13 cellular contexts compared by ENCODE assay signal in genomic region chr4:165476214-165477098, GRCh38.
DNase-seq lines count a peak whose midpoint lies in the region; TF ChIP-seq lines count a peak whose summit lies in the region.
"Had no signal": no experiment of that assay in that cellular context is flagged by ENCODE, and none has a peak within 500 bp of the region (broad histone marks: within the 10 kb centered on the region; RNA-seq: fewer than 3 reads in every experiment).

No MANE protein-coding gene starts in this region.

- H3K4me1 Mint-ChIP-seq in activated CD4-positive, alpha-beta memory T cell treated with anti-CD3 and anti-CD28 coated beads, Interleukin-2, amount 10 ng/mL, durations not matched to agents 7 days and 5 days: no peaks in the 10 kb centered on the region

- CTCF ChIA-PET in activated CD4-positive, alpha-beta memory T cell treated with anti-CD3 and anti-CD28 coated beads, Interleukin-2, amount 10 ng/mL, durations not matched to agents 7 days and 5 days (lab: Charles Lee): interaction anchor here (0.9 to 1.2 kb wide), 2 partner anchors 17 to 345 kb away, joined by 3 to 4 read pairs; no protein-coding TSS in a partner anchor

- no peaks in the 10 kb centered on the region for H3K4me1 ChIP-seq in mesenchymal stem cell (ENCODE audit: control insufficient read depth, insufficient read depth, low read depth, low read length)
- H3K4me1 ChIP-seq: heart right ventricle had no signal

- no peak overlapping the region for H3K27ac Mint-ChIP-seq in activated CD4-positive, alpha-beta memory T cell treated with anti-CD3 and anti-CD28 coated beads, Interleukin-2, amount 10 ng/mL, durations not matched to agents 7 days and 5 days

- H3K4me2 ChIP-seq in mesenchymal stem cell (ENCODE audit: low read length, poor library complexity, severe bottlenecking): no peak overlapping the region

- intact Hi-C loops in posterior cingulate gyrus (cut with DNase I): no loop called here

- no peaks in the 10 kb centered on the region for H3K36me3 Mint-ChIP-seq in activated CD4-positive, alpha-beta memory T cell treated with anti-CD3 and anti-CD28 coated beads, Interleukin-2, amount 10 ng/mL, durations not matched to agents 7 days and 5 days (ENCODE audit: low read depth)

- peaks cover 9% of the 10 kb centered on the region for H3K9me3 Mint-ChIP-seq in activated CD4-positive, alpha-beta memory T cell treated with anti-CD3 and anti-CD28 coated beads, Interleukin-2, amount 10 ng/mL, durations not matched to agents 7 days and 5 days

- H3K9ac ChIP-seq in mesenchymal stem cell (ENCODE audit: low read length): no peak overlapping the region

- H2AK5ac ChIP-seq in mesenchymal stem cell (ENCODE audit: low read length, severe bottlenecking): no peak overlapping the region

- no peak overlapping the region for H2AFZ ChIP-seq in mesenchymal stem cell (ENCODE audit: low read depth, low read length)

- peaks cover 2% of the 10 kb centered on the region for H3K79me1 ChIP-seq in mesenchymal stem cell (replicated peaks; ENCODE audit: low read length, poor library complexity, severe bottlenecking)

- peaks cover 34% of the 10 kb centered on the region for H3K9me3 ChIP-seq in mesenchymal stem cell (ENCODE audit: control insufficient read depth, low read length)

- H4K8ac ChIP-seq in mesenchymal stem cell (ENCODE audit: low read length): no peak overlapping the region

- DNase-seq in LNCaP clone FGC (ENCODE audit: low read depth) (peak; percentile 36), cardiac fibroblast (ENCODE audit: low read depth in 2 of 2) (peak; percentile 38 to 63), mesenchymal stem cell (peak; percentile 55), NCI-H510A (lab: John Stamatoyannopoulos, UW) (no peak), posterior cingulate gyrus (no peak), SW 1271 (lab: John Stamatoyannopoulos, UW) (no peak)
- DNase-seq in activated CD4-positive, alpha-beta memory T cell treated with anti-CD3 and anti-CD28 coated beads, Interleukin-2, amount 10 ng/mL, durations not matched to agents 7 days and 5 days: no peak
- DNase-seq: activated CD4-positive, alpha-beta T cell treated with anti-CD3 and anti-CD28 coated beads, Interleukin-2, amount 50 U/mL, for 4 hours; heart right ventricle; NCI-H2081 treated with DMSO at 0.1 percent for 48 hours had no signal

- H4K91ac ChIP-seq in mesenchymal stem cell (ENCODE audit: low read length): no peak overlapping the region

- H3K36me3 ChIP-seq in mesenchymal stem cell (ENCODE audit: control insufficient read depth in 1 of 2, insufficient read depth in 2 of 2, low read depth in 1 of 2, low read length in 2 of 2): peaks cover 0 to 3% of the 10 kb centered on the region in 2 experiments
- H3K36me3 ChIP-seq: heart right ventricle, neutrophil had no signal

- H3K27ac ChIP-seq in C4-2B (0 out of 2 replicates have a peak overlapping the region, but pooled peaks have one; percentile 8), mesenchymal stem cell (ENCODE audit: low read length, poor library complexity, severe bottlenecking) (no peak overlapping the region)
- H3K27ac ChIP-seq: heart right ventricle, neutrophil had no signal

- no peak overlapping the region for H2BK15ac ChIP-seq in mesenchymal stem cell (ENCODE audit: low read depth, poor library complexity, severe bottlenecking)

- H3K27me3 Mint-ChIP-seq in activated CD4-positive, alpha-beta memory T cell treated with anti-CD3 and anti-CD28 coated beads, Interleukin-2, amount 10 ng/mL, durations not matched to agents 7 days and 5 days: peaks cover 5% of the 10 kb centered on the region
- H3K27me3 Mint-ChIP-seq: brain had no signal

- H2BK120ac ChIP-seq in mesenchymal stem cell (ENCODE audit: low read depth, low read length): no peak overlapping the region

- H2BK5ac ChIP-seq in mesenchymal stem cell (ENCODE audit: low read depth, low read length, poor library complexity, severe bottlenecking): no peak overlapping the region

- no peak overlapping the region for H3K4me3 Mint-ChIP-seq in activated CD4-positive, alpha-beta memory T cell treated with anti-CD3 and anti-CD28 coated beads, Interleukin-2, amount 10 ng/mL, durations not matched to agents 7 days and 5 days
- H3K4me3 Mint-ChIP-seq: brain had no signal

- no peak overlapping the region for H3K4ac ChIP-seq in mesenchymal stem cell (ENCODE audit: low read depth in 1 of 2, low read length in 2 of 2)

- POLR2A ChIA-PET in activated CD4-positive, alpha-beta memory T cell treated with anti-CD3 and anti-CD28 coated beads, Interleukin-2, amount 10 ng/mL, durations not matched to agents 7 days and 5 days (lab: Charles Lee): no interaction called here

- H3K18ac ChIP-seq in mesenchymal stem cell (ENCODE audit: low read depth in 1 of 2, low read length in 2 of 2): no peak overlapping the region

- no peak for TF ChIP-seq CTCF in C4-2B (conservative IDR thresholded peaks at IDR 0.05)
- TF ChIP-seq CTCF in LNCaP clone FGC (IDR thresholded peaks at IDR 0.05; ENCODE audit: control insufficient read depth, extremely low read depth, insufficient read depth): no peak
- no peak for TF ChIP-seq CTCF in cardiac fibroblast (IDR thresholded peaks at IDR 0.05; ENCODE audit: low read depth, low read length)

- WGBS in mesenchymal stem cell: 88% methylated on average over 13 of the region's 14 CpGs

- no peak overlapping the region for H2BK12ac ChIP-seq in mesenchymal stem cell (ENCODE audit: low read length in 2 of 2)

- H3K23ac ChIP-seq in mesenchymal stem cell (ENCODE audit: low read length in 2 of 2): no peak overlapping the region

- no peaks in the 10 kb centered on the region for H3K27me3 ChIP-seq in mesenchymal stem cell (ENCODE audit: control insufficient read depth in 1 of 2, insufficient read depth in 1 of 2, low read length in 2 of 2)
- H3K27me3 ChIP-seq: heart right ventricle, neutrophil had no signal

- no peak overlapping the region for H3K4me3 ChIP-seq in LNCaP clone FGC (ENCODE audit: low read depth, low read length)
- no peak overlapping the region for H3K4me3 ChIP-seq in cardiac fibroblast (replicated peaks in 1 of 2; ENCODE audit: low read depth in 2 of 2, low read length in 2 of 2)
- H3K4me3 ChIP-seq in mesenchymal stem cell (ENCODE audit: insufficient read depth in 1 of 2, low read depth in 1 of 2, low read length in 2 of 2): no peak overlapping the region
- H3K4me3 ChIP-seq: heart right ventricle had no signal

- no peak overlapping the region for H3K14ac ChIP-seq in mesenchymal stem cell (ENCODE audit: low read length in 2 of 2)

Comparison
In these comparisons a context has a peak if more than half of its experiments do, and no peak if none do; other contexts are left out.
1. DNase-seq: peak in LNCaP clone FGC (single experiment), cardiac fibroblast (2 of 2) and mesenchymal stem cell (single experiment); none in NCI-H510A (single experiment), posterior cingulate gyrus (0 of 10), activated CD4-positive, alpha-beta memory T cell treated with anti-CD3 and anti-CD28 coated beads, Interleukin-2, amount 10 ng/mL, durations not matched to agents 7 days and 5 days (single experiment) and SW 1271 (0 of 2).